1 cellular context compared by ENCODE assay signal in the genomic region with DNA sequence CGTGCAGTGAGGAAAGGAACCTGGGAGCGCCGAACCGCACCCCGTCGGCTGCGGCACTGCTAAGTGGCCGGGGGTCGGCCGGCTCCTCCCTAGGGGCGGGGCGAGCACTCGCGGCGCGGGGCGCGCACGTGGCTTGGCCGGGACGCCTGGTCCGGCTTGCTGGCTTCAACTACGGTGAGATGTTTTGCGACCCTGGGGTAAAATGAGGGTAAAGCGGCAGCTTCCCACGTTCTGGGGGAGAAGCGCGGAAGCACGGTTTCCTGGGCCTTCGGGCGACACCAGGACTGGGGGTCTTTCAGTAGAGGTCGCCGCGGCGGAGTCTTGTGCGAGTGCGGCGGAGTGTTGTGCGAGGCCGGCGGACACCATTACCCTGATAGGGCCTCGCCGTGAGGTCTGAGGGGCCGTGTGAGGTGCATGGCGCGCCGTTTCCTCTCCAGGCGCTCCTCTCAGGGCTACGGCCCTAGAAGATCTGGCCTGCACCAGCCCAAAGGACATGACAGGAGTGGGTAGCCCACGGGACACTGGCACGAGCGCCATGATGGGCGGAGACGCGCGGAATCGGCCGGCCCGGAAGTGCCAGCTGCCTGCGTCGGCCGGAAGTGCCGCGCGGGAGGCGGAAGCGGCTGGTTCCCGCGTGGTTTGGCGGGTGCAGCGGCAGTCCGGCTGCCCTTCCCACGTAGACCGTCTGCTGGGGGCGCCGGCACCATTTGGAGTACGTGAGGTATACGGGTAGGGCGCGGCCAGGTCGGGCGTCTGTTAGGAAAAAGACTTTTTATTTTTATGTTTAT.
TF ChIP-seq lines count a peak whose summit lies in the region.

A gene with protein sequence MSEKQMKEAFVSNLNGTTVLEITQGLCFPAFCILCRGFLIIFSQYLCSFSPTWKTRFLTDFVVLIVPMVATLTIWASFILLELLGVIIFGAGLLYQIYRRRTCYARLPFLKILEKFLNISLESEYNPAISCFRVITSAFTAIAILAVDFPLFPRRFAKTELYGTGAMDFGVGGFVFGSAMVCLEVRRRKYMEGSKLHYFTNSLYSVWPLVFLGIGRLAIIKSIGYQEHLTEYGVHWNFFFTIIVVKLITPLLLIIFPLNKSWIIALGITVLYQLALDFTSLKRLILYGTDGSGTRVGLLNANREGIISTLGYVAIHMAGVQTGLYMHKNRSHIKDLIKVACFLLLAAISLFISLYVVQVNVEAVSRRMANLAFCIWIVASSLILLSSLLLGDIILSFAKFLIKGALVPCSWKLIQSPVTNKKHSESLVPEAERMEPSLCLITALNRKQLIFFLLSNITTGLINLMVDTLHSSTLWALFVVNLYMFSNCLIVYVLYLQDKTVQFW (plus strand): TSS at position 107 of the 788 bp plus-strand sequence. CDS start 2,115 bp downstream, outside the sequence.

TF ChIP-seq in HepG2, 621 proteins besides CTCF, POLR2A, EP300 and RAD21 (continued from another document and continues in another):
- no peak; the same call in none of the 2 replicates for TF ChIP-seq ZNF121 (CRISPR knock-in tag; IDR thresholded peaks at IDR 0.05)
- no peak for TF ChIP-seq NR1H2 (CRISPR knock-in tag; IDR thresholded peaks at IDR 0.05; ENCODE audit: borderline replicate concordance, low read depth)
- TF ChIP-seq DR1 (CRISPR knock-in tag; IDR thresholded peaks at IDR 0.05): peak; percentile 39
- TF ChIP-seq ZNF343 (CRISPR knock-in tag; IDR thresholded peaks at IDR 0.05): no peak; the same call in 1 of the 2 replicates
- no peak; the same call in 1 of the 2 replicates for TF ChIP-seq THAP8 (CRISPR knock-in tag; IDR thresholded peaks at IDR 0.05; ENCODE audit: borderline replicate concordance)
- no peak for TF ChIP-seq ZNF850 (CRISPR knock-in tag; conservative IDR thresholded peaks at IDR 0.05)
- TF ChIP-seq HOMEZ (CRISPR knock-in tag; IDR thresholded peaks at IDR 0.05; ENCODE audit: low read depth): no peak
- TF ChIP-seq ZNF333 (CRISPR knock-in tag; IDR thresholded peaks at IDR 0.05; ENCODE audit: borderline replicate concordance): no peak
- peak; percentile 65; the same call in 1 of the 2 replicates for TF ChIP-seq TOPORS (CRISPR knock-in tag; IDR thresholded peaks at IDR 0.05)
- 0 out of 2 replicates have a peak, but pooled peaks have one; percentile 33 for TF ChIP-seq TOE1 (CRISPR knock-in tag; IDR thresholded peaks at IDR 0.05)
- no peak; the same call in none of the 2 replicates for TF ChIP-seq HES4 (CRISPR knock-in tag; IDR thresholded peaks at IDR 0.05; ENCODE audit: borderline replicate concordance)
- TF ChIP-seq ZNF142 (CRISPR knock-in tag; IDR thresholded peaks at IDR 0.05): peak; percentile 86
- no peak for TF ChIP-seq FUBP1 (CRISPR knock-in tag; IDR thresholded peaks at IDR 0.05; ENCODE audit: borderline replicate concordance)
- TF ChIP-seq SRSF9 (IDR thresholded peaks at IDR 0.05; ENCODE audit: borderline replicate concordance, insufficient read depth, low read depth, low read length, poor library complexity, severe bottlenecking): no peak
- TF ChIP-seq GABPA (IDR thresholded peaks at IDR 0.05; ENCODE audit: low read depth, low read length): peak; percentile 99
- TF ChIP-seq GABPA (CRISPR knock-in tag; IDR thresholded peaks at IDR 0.05; ENCODE audit: low read depth): peak; percentile 94
- TF ChIP-seq ELF3 (CRISPR knock-in tag; IDR thresholded peaks at IDR 0.05): peak; percentile 85
- no peak for TF ChIP-seq SKIL (CRISPR knock-in tag; IDR thresholded peaks at IDR 0.05; ENCODE audit: borderline replicate concordance)
- peak in 1 of 2 experiments; percentile 77; a peak in 2 of 4 replicates for TF ChIP-seq KLF16 (CRISPR knock-in tag; IDR thresholded peaks at IDR 0.05)
- TF ChIP-seq ZNF790 (CRISPR knock-in tag; IDR thresholded peaks at IDR 0.05; ENCODE audit: borderline replicate concordance): 0 out of 2 replicates have a peak, but pooled peaks have one; percentile 50
- TF ChIP-seq ZNF703 (CRISPR knock-in tag; IDR thresholded peaks at IDR 0.05; ENCODE audit: borderline replicate concordance): peak; percentile 22; the same call in 1 of the 2 replicates
- no peak; the same call in 1 of the 2 replicates for TF ChIP-seq ZNF441 (CRISPR knock-in tag; IDR thresholded peaks at IDR 0.05; ENCODE audit: borderline replicate concordance)
- TF ChIP-seq ZNF775 (CRISPR knock-in tag; IDR thresholded peaks at IDR 0.05; ENCODE audit: borderline replicate concordance): peak; percentile 79
- peak; percentile 40; the same call in 1 of the 2 replicates for TF ChIP-seq PATZ1 (CRISPR knock-in tag; IDR thresholded peaks at IDR 0.05)
- no peak for TF ChIP-seq FOXA1 (IDR thresholded peaks at IDR 0.05)
- no peak for TF ChIP-seq FOXA1 (CRISPR knock-in tag; IDR thresholded peaks at IDR 0.05)
- peak; percentile 65; the same call in 1 of the 2 replicates for TF ChIP-seq EEA1 (CRISPR knock-in tag; IDR thresholded peaks at IDR 0.05; ENCODE audit: borderline replicate concordance)
- peak; percentile 42; the same call in 1 of the 2 replicates for TF ChIP-seq FOXA3 (CRISPR knock-in tag; IDR thresholded peaks at IDR 0.05)
- TF ChIP-seq CEBPG (CRISPR knock-in tag; IDR thresholded peaks at IDR 0.05): no peak
- TF ChIP-seq ISL2 (CRISPR knock-in tag; IDR thresholded peaks at IDR 0.05): peak; percentile 61
- TF ChIP-seq ZNF382 (CRISPR knock-in tag; IDR thresholded peaks at IDR 0.05; ENCODE audit: borderline replicate concordance): no peak
- TF ChIP-seq ZNF547 (CRISPR knock-in tag; IDR thresholded peaks at IDR 0.05): no peak; the same call in 1 of the 2 replicates
- no peak for TF ChIP-seq TCF7 (IDR thresholded peaks at IDR 0.05; ENCODE audit: low read depth)
- peak; percentile 22; the same call in 1 of the 2 replicates for TF ChIP-seq NR2C2 (CRISPR knock-in tag; IDR thresholded peaks at IDR 0.05; ENCODE audit: borderline replicate concordance)
- TF ChIP-seq ZIK1 (CRISPR knock-in tag; IDR thresholded peaks at IDR 0.05; ENCODE audit: borderline replicate concordance, low read depth): peak; percentile 85
- TF ChIP-seq ZNF546 (CRISPR knock-in tag; conservative IDR thresholded peaks at IDR 0.05): 0 out of 2 replicates have a peak, but pooled peaks have one; percentile 21
- TF ChIP-seq, protein P1, sequence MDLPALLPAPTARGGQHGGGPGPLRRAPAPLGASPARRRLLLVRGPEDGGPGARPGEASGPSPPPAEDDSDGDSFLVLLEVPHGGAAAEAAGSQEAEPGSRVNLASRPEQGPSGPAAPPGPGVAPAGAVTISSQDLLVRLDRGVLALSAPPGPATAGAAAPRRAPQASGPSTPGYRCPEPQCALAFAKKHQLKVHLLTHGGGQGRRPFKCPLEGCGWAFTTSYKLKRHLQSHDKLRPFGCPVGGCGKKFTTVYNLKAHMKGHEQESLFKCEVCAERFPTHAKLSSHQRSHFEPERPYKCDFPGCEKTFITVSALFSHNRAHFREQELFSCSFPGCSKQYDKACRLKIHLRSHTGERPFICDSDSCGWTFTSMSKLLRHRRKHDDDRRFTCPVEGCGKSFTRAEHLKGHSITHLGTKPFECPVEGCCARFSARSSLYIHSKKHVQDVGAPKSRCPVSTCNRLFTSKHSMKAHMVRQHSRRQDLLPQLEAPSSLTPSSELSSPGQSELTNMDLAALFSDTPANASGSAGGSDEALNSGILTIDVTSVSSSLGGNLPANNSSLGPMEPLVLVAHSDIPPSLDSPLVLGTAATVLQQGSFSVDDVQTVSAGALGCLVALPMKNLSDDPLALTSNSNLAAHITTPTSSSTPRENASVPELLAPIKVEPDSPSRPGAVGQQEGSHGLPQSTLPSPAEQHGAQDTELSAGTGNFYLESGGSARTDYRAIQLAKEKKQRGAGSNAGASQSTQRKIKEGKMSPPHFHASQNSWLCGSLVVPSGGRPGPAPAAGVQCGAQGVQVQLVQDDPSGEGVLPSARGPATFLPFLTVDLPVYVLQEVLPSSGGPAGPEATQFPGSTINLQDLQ (CRISPR knock-in tag; IDR thresholded peaks at IDR 0.05): peak; percentile 50; the same call in 1 of the 2 replicates
